ENCODE assay signal across 8 cellular contexts in genomic region chr13:110126391-110126961, GRCh38.
DNase-seq lines count a peak whose midpoint lies in the region; ATAC-seq, FAIRE-seq and TF ChIP-seq lines count a peak whose summit lies in the region.

No MANE protein-coding gene starts in this region.

- no peaks in the 10 kb centered on the region for H3K9me3 Mint-ChIP-seq in activated CD4-positive, alpha-beta T cell treated with anti-CD3 and anti-CD28 coated beads for 36 hours (ENCODE audit: low read depth)
- no peaks in the 10 kb centered on the region for H3K9me3 Mint-ChIP-seq in activated T-cell treated with anti-CD3 and anti-CD28 coated beads, Interleukin-2, amount 50 U/mL, for 24 hours

- no peaks in the 10 kb centered on the region for H3K4me1 Mint-ChIP-seq in activated CD4-positive, alpha-beta T cell treated with anti-CD3 and anti-CD28 coated beads for 36 hours
- no peaks in the 10 kb centered on the region for H3K4me1 Mint-ChIP-seq in activated T-cell treated with anti-CD3 and anti-CD28 coated beads, Interleukin-2, amount 50 U/mL, for 24 hours (ENCODE audit: low read depth)

- ATAC-seq in GM21737 (IDR thresholded peaks at IDR 0.05; ENCODE audit: unreplicated experiment) = no peak
- ATAC-seq in activated CD4-positive, alpha-beta T cell treated with anti-CD3 and anti-CD28 coated beads for 36 hours = no peak
- ATAC-seq in GM18520 (IDR thresholded peaks at IDR 0.05; ENCODE audit: unreplicated experiment) = no peak

- peak; percentile 87 for DNase-seq in MG63
- peak; percentile 97 for DNase-seq in bronchial epithelial cell (ENCODE audit: low read depth)
- DNase-seq in left kidney (ENCODE audit: low read depth, low spot score) = peak; percentile 64
- no peak for DNase-seq in tibial nerve (ENCODE audit: low spot score in 2 of 2)
- no peak for DNase-seq in activated CD4-positive, alpha-beta T cell treated with anti-CD3 and anti-CD28 coated beads for 36 hours
- no peak for DNase-seq in activated T-cell treated with anti-CD3 and anti-CD28 coated beads, Interleukin-2, amount 50 U/mL, for 24 hours

- no peak overlapping the region for H3K27ac Mint-ChIP-seq in activated CD4-positive, alpha-beta T cell treated with anti-CD3 and anti-CD28 coated beads for 36 hours
- no peak overlapping the region for H3K27ac Mint-ChIP-seq in activated T-cell treated with anti-CD3 and anti-CD28 coated beads, Interleukin-2, amount 50 U/mL, for 24 hours

- CTCF ChIA-PET in activated CD4-positive, alpha-beta T cell treated with anti-CD3 and anti-CD28 coated beads for 36 hours (lab: Charles Lee) = no interaction called here

- TF ChIP-seq EP300 in tibial nerve (IDR thresholded peaks at IDR 0.05) = peak; percentile 50 to 71

- POLR2A ChIA-PET in activated CD4-positive, alpha-beta T cell treated with anti-CD3 and anti-CD28 coated beads for 36 hours (lab: Charles Lee) = no interaction called here

- H3K9me3 ChIP-seq in MG63 = no peaks in the 10 kb centered on the region
- no peaks in the 10 kb centered on the region for H3K9me3 ChIP-seq in tibial nerve

- peak overlapping the region; percentile 4 to 76 (median 58) for H3K27ac ChIP-seq in tibial nerve

- 5 to 12% methylated on average over 12 of the region's 12 CpGs for WGBS in tibial nerve, 2 donors

- TF ChIP-seq POLR2A in tibial nerve (IDR thresholded peaks at IDR 0.05) = no peak

- H3K27me3 ChIP-seq in MG63 = no peaks in the 10 kb centered on the region
- no peaks in the 10 kb centered on the region for H3K27me3 ChIP-seq in bronchial epithelial cell (ENCODE audit: control insufficient read depth, insufficient read depth, low read length)
- H3K27me3 ChIP-seq in tibial nerve = no peaks in the 10 kb centered on the region

- FAIRE-seq in bronchial epithelial cell (lab: Jason Lieb, UNC) = peak; percentile 97

- H3K4me3 Mint-ChIP-seq in activated CD4-positive, alpha-beta T cell treated with anti-CD3 and anti-CD28 coated beads for 36 hours = no peak overlapping the region
- no peak overlapping the region for H3K4me3 Mint-ChIP-seq in activated T-cell treated with anti-CD3 and anti-CD28 coated beads, Interleukin-2, amount 50 U/mL, for 24 hours

- TF ChIP-seq CTCF in bronchial epithelial cell (IDR thresholded peaks at IDR 0.05; ENCODE audit: insufficient read depth, low read length, severe bottlenecking) = no peak
- no peak for TF ChIP-seq CTCF in tibial nerve (IDR thresholded peaks at IDR 0.05)

- intact Hi-C loops in activated CD4-positive, alpha-beta T cell treated with anti-CD3 and anti-CD28 coated beads for 36 hours (cut with DNase I, micrococcal nuclease) = no loop called here

- H3K4me1 ChIP-seq in tibial nerve = peaks cover 0 to 19% (median 3%) of the 10 kb centered on the region in 4 donors

- H3K27me3 Mint-ChIP-seq in activated CD4-positive, alpha-beta T cell treated with anti-CD3 and anti-CD28 coated beads for 36 hours = peaks cover 37% of the 10 kb centered on the region
- peaks cover 63% of the 10 kb centered on the region for H3K27me3 Mint-ChIP-seq in activated T-cell treated with anti-CD3 and anti-CD28 coated beads, Interleukin-2, amount 50 U/mL, for 24 hours

- H3K36me3 ChIP-seq in MG63 (no peaks in the 10 kb centered on the region), bronchial epithelial cell (ENCODE audit: control insufficient read depth, insufficient read depth, low read length) (no peaks in the 10 kb centered on the region), tibial nerve (no peaks in the 10 kb centered on the region)

- no peaks in the 10 kb centered on the region for H3K36me3 Mint-ChIP-seq in activated CD4-positive, alpha-beta T cell treated with anti-CD3 and anti-CD28 coated beads for 36 hours (ENCODE audit: low read depth)
- H3K36me3 Mint-ChIP-seq in activated T-cell treated with anti-CD3 and anti-CD28 coated beads, Interleukin-2, amount 50 U/mL, for 24 hours (ENCODE audit: low read depth) = no peaks in the 10 kb centered on the region

- H3K4me3 ChIP-seq in MG63 (peak overlapping the region; percentile 9; the same call in 1 of the 2 replicates), bronchial epithelial cell (ENCODE audit: low read depth, low read length) (no peak overlapping the region), tibial nerve (peak overlapping the region in 1 of 4 donors; percentile 8)

Comparison
In these comparisons a context has a peak if more than half of its experiments do, and no peak if none do; other contexts are left out.
1. DNase-seq: peak in MG63 (single experiment), bronchial epithelial cell (single experiment) and left kidney (single experiment); none in tibial nerve (0 of 2), activated CD4-positive, alpha-beta T cell treated with anti-CD3 and anti-CD28 coated beads for 36 hours (single experiment) and activated T-cell treated with anti-CD3 and anti-CD28 coated beads, Interleukin-2, amount 50 U/mL, for 24 hours (single experiment).